In the genomic region with DNA sequence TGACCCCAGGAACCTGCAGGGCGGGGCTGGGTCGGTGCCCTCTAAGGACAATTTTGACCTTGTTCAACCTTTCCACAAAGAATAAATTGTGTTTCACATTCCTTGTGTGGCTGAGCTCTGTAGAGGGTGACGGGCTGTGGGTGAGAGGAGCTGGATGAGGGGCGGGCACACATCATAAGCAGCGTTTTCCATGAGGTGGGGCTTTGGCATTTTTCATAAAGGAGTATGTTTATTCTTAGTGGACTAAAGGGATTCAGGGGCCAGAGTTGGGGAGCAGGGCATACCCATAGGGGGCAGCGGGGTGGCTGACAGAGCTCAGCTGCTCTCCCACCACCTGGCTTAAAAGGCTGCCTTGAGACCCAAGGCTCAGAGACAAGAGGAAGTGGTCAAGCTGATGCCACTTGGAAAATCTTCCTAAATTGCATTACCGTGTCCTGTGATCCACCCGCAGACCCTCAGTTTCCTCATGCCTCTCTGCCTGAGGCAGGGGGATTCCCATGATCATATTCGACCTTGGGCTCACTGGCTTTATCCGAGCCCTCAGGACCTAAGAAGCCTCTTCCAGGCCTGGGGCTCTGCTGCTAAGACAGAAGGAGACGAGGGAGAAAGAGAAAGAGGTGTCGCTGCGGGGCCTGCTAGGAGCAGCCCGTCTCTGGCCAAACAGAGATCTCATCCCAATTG, we compare ENCODE assay signal across 9 cellular contexts. TPM values are rescaled to one million over a fixed set of nuclear protein-coding genes. Genes with fewer than 3 reads are reported as not detected.
A peak's percentile ranks its signal among the peaks of the same experiment; 100 is the strongest.
DNase-seq lines count a peak whose midpoint lies in the region; ATAC-seq and TF ChIP-seq lines count a peak whose summit lies in the region.
"Had no signal": no experiment of that assay in that cellular context is flagged by ENCODE, and none has a peak within 500 bp of the region (broad histone marks: within the 10 kb centered on the region; RNA-seq: fewer than 3 reads in every experiment).

No MANE protein-coding gene starts in this region.

- TF ChIP-seq CTCF in BJ (IDR thresholded peaks at IDR 0.05; ENCODE audit: insufficient read depth, low read depth, low read length) (0 out of 2 replicates have a peak, but pooled peaks have one; percentile 6), epithelial cell of proximal tubule (conservative IDR thresholded peaks at IDR 0.05; ENCODE audit: low read depth, low read length) (peak; percentile 11), neural progenitor cell (IDR thresholded peaks at IDR 0.05) (peak; percentile 30)

- no peaks in the 10 kb centered on the region for H3K27me3 ChIP-seq in BJ (ENCODE audit: control insufficient read depth, insufficient read depth, low read length)
- H3K27me3 ChIP-seq in neural progenitor cell, result no peaks in the 10 kb centered on the region

- H3K27ac Mint-ChIP-seq in neural progenitor cell, result peak overlapping the region; percentile 88

- no peak overlapping the region for H3K4me2 ChIP-seq in neural progenitor cell

- H3K79me2 ChIP-seq in neural progenitor cell (ENCODE audit: low read depth), result no peaks in the 10 kb centered on the region

- H3K27ac ChIP-seq in neural progenitor cell, result no peak overlapping the region

- POLR2A ChIA-PET in BJ (lab: Charles Lee), result interaction anchor here (1.6 kb wide), 1 partner anchor 10 kb away, joined by 8 read pairs; no protein-coding TSS in a partner anchor

- peaks cover 19% of the 10 kb centered on the region for H3K4me1 Mint-ChIP-seq in neural progenitor cell

- DNase-seq in BJ (ENCODE audit: low read depth) (no peak), MV-4-11 (lab: John Stamatoyannopoulos, UW) (peak; percentile 33), epithelial cell of proximal tubule (ENCODE audit: low read depth) (no peak), neural progenitor cell (ENCODE audit: low spot score) (peak; percentile 39), inferior parietal cortex (ENCODE audit: extremely low spot score) (no peak), left lobe of liver (ENCODE audit: low spot score) (no peak)
- no peak for DNase-seq in activated CD4-positive, alpha-beta T cell treated with anti-CD3 and anti-CD28 coated beads for 1 hour

- H3K9ac ChIP-seq in neural progenitor cell, result no peak overlapping the region

- ATAC-seq in GM18873 (IDR thresholded peaks at IDR 0.05; ENCODE audit: low FRiP score, unreplicated experiment) (no peak), left lobe of liver (no peak)

- H3K36me3 Mint-ChIP-seq in neural progenitor cell, result no peaks in the 10 kb centered on the region

- H3K27me3 Mint-ChIP-seq in neural progenitor cell (ENCODE audit: insufficient read depth, low read depth), result peaks cover 2% of the 10 kb centered on the region

- H3F3A ChIP-seq in neural progenitor cell (ENCODE audit: low read depth), result peaks cover 3% of the 10 kb centered on the region

- H3K4me1 ChIP-seq in neural progenitor cell, result peaks cover 15% of the 10 kb centered on the region

- peak overlapping the region; percentile 45 for H3K4me3 Mint-ChIP-seq in neural progenitor cell

- CTCF ChIA-PET in BJ (lab: Yijun Ruan, JAX), result interaction anchor here (0.6 to 10.6 kb wide), 8 partner anchors 11 to 458 kb away, joined by 3 to 246 read pairs (median 4); a partner anchor contains a TSS

- no peaks in the 10 kb centered on the region for H3K9me3 ChIP-seq in neural progenitor cell (ENCODE audit: low read depth)

- no peak overlapping the region for H3K4me3 ChIP-seq in BJ (ENCODE audit: low read depth, low read length)
- H3K4me3 ChIP-seq in epithelial cell of proximal tubule (ENCODE audit: low read depth, low read length), result no peak overlapping the region
- H3K4me3 ChIP-seq in neural progenitor cell, result no peak overlapping the region

- H3K9me3 Mint-ChIP-seq in neural progenitor cell, result no peaks in the 10 kb centered on the region

- no peak overlapping the region for H2AFZ ChIP-seq in neural progenitor cell (replicated peaks)

- H4K20me1 ChIP-seq in neural progenitor cell (ENCODE audit: low read depth), result no peaks in the 10 kb centered on the region

- peaks cover 35% of the 10 kb centered on the region for H3K36me3 ChIP-seq in BJ (ENCODE audit: control insufficient read depth, insufficient read depth, low read length)
- no peaks in the 10 kb centered on the region for H3K36me3 ChIP-seq in neural progenitor cell

RNA-seq across cellular contexts. Expression of a gene that starts 11.4 kb away (rescaled TPM):
- polyA plus RNA-seq in BJ (2011; rRNA removed), result 327 and 592 TPM in 2 replicates
- polyA minus RNA-seq in BJ (2011; rRNA and poly(A)+ RNA removed), result 176 and 229 TPM in 2 replicates
- 224 and 227 TPM in 2 replicates for total RNA-seq in epithelial cell of proximal tubule
- total RNA-seq in neural progenitor cell (ENCODE audit: low replicate concordance), result 15.1 and 25.2 TPM in 2 replicates
- 10.9 TPM for total RNA-seq in left lobe of liver

RNA-seq across cellular contexts. Expression of a gene that starts 18.1 kb away (rescaled TPM):
- polyA plus RNA-seq in BJ (2011; rRNA removed), result 66.7 and 78.6 TPM in 2 replicates
- 14.4 and 15.7 TPM in 2 replicates for polyA minus RNA-seq in BJ (2011; rRNA and poly(A)+ RNA removed)
- 160 and 224 TPM in 2 replicates for total RNA-seq in epithelial cell of proximal tubule
- 28.1 and 71.5 TPM in 2 replicates for total RNA-seq in neural progenitor cell (ENCODE audit: low replicate concordance)
- 48.9 TPM for total RNA-seq in left lobe of liver

RNA-seq across cellular contexts. Expression of a gene that starts 23.7 kb away (rescaled TPM):
- 124 and 308 TPM in 2 replicates for polyA plus RNA-seq in BJ (2011; rRNA removed)
- polyA minus RNA-seq in BJ (2011; rRNA and poly(A)+ RNA removed), result 190 and 213 TPM in 2 replicates
- total RNA-seq in epithelial cell of proximal tubule (82.5 and 102 TPM in 2 replicates), neural progenitor cell (ENCODE audit: low replicate concordance) (0.92 and 4.2 TPM in 2 replicates), left lobe of liver (34.3 TPM)

RNA-seq across cellular contexts. Expression of a gene that starts 32.6 kb away (rescaled TPM):
- 7.5 and 9.4 TPM in 2 replicates for polyA plus RNA-seq in BJ (2011; rRNA removed)
- 5.3 and 8.2 TPM in 2 replicates for polyA minus RNA-seq in BJ (2011; rRNA and poly(A)+ RNA removed)
- total RNA-seq in epithelial cell of proximal tubule (3.5 and 5.6 TPM in 2 replicates), neural progenitor cell (ENCODE audit: low replicate concordance) (2.8 and 5.6 TPM in 2 replicates), left lobe of liver (6.1 TPM)

RNA-seq across cellular contexts. Expression of a gene that starts 35.2 kb away (rescaled TPM):
- 0.05 and 0.10 TPM in 2 replicates for polyA plus RNA-seq in BJ (2011; rRNA removed)
- 0.10 and 0.43 TPM in 2 replicates for polyA minus RNA-seq in BJ (2011; rRNA and poly(A)+ RNA removed)
- total RNA-seq in epithelial cell of proximal tubule (0.17 and 0.80 TPM in 2 replicates), neural progenitor cell (ENCODE audit: low replicate concordance) (1.7 and 3.3 TPM in 2 replicates), left lobe of liver (0.13 TPM)
- total RNA-seq: glomerular endothelial cell had no signal

Comparison
In these comparisons a context has a peak if more than half of its experiments do, and no peak if none do; other contexts are left out.
1. DNase-seq: peak in MV-4-11 (single experiment) and neural progenitor cell (single experiment); none in BJ (single experiment), epithelial cell of proximal tubule (single experiment), inferior parietal cortex (single experiment), activated CD4-positive, alpha-beta T cell treated with anti-CD3 and anti-CD28 coated beads for 1 hour (single experiment) and left lobe of liver (single experiment).
2. Peak in every context shown above with its lines, with median percentiles within 50 percentile points of each other: CTCF ChIP-seq.